8 cellular contexts compared by ENCODE assay signal in genomic region chr1:151251656-151252470, GRCh38. TPM values are rescaled to one million over a fixed set of nuclear protein-coding genes. Genes with fewer than 3 reads are reported as not detected.
A peak's percentile ranks its signal among the peaks of the same experiment; 100 is the strongest.
DNase-seq lines count a peak whose midpoint lies in the region; ATAC-seq and TF ChIP-seq lines count a peak whose summit lies in the region.

No MANE protein-coding gene starts in this region.

- no peak overlapping the region for H3K27ac Mint-ChIP-seq in activated naive CD4-positive, alpha-beta T cell treated with anti-CD3 and anti-CD28 coated beads, Interleukin-2, amount 50 U/mL, for 24 hours

- 62 to 69% (median 62%) methylated on average over 16 of the region's 16 CpGs for WGBS in psoas muscle, 3 donors

- intact Hi-C loops in Right ventricle myocardium inferior (cut with DNase I), result loop anchor here (10.0 kb wide), 1 partner anchor 157 kb away; no protein-coding TSS in a partner anchor
- intact Hi-C loops in cardiac septum (cut with DNase I), result loop anchor here (1.0 kb wide), 1 partner anchor 57 kb away; no protein-coding TSS in a partner anchor
- intact Hi-C loops in head of caudate nucleus (cut with DNase I), result no loop called here
- intact Hi-C loops in psoas muscle (cut with DNase I), result loop anchor here (1.0 to 2.0 kb wide), 2 partner anchors 53 to 55 kb away; partner anchors contain the start of gene PIP5K1A (in 1 of the 2)

- H3K4me3 Mint-ChIP-seq in activated naive CD4-positive, alpha-beta T cell treated with anti-CD3 and anti-CD28 coated beads, Interleukin-2, amount 50 U/mL, for 24 hours, result peak overlapping the region; percentile 33

- H3K9me3 Mint-ChIP-seq in activated naive CD4-positive, alpha-beta T cell treated with anti-CD3 and anti-CD28 coated beads, Interleukin-2, amount 50 U/mL, for 24 hours, result no peaks in the 10 kb centered on the region

- H3K4me1 Mint-ChIP-seq in activated naive CD4-positive, alpha-beta T cell treated with anti-CD3 and anti-CD28 coated beads, Interleukin-2, amount 50 U/mL, for 24 hours, result peaks cover 12% of the 10 kb centered on the region

- H3K27me3 Mint-ChIP-seq in activated naive CD4-positive, alpha-beta T cell treated with anti-CD3 and anti-CD28 coated beads, Interleukin-2, amount 50 U/mL, for 24 hours, result no peaks in the 10 kb centered on the region

- ATAC-seq in Right ventricle myocardium inferior (peak; percentile 40), psoas muscle (peak; percentile 46 to 60 (median 50)), GM18867 (IDR thresholded peaks at IDR 0.05; ENCODE audit: unreplicated experiment) (no peak)

- TF ChIP-seq CTCF in psoas muscle (IDR thresholded peaks at IDR 0.05), result peak; percentile 81

- H3K27ac ChIP-seq in psoas muscle, result peak overlapping the region; percentile 20

- peaks cover 6 to 32% of the 10 kb centered on the region in 2 donors for H3K36me3 ChIP-seq in psoas muscle (ENCODE audit: insufficient read depth in 1 of 2, low read depth in 1 of 2)

- peaks cover 13% of the 10 kb centered on the region for H3K4me1 ChIP-seq in psoas muscle

- DNase-seq in Right ventricle myocardium inferior (ENCODE audit: missing footprints), result peak; percentile 76
- no peak for DNase-seq in cardiac septum (ENCODE audit: low spot score)
- DNase-seq in NCI-H1105 (lab: John Stamatoyannopoulos, UW), result peak; percentile 45
- peak; percentile 80 for DNase-seq in SK-N-DZ (ENCODE audit: low spot score)
- DNase-seq in head of caudate nucleus, result peak; percentile 24 to 88 (median 70)
- DNase-seq in psoas muscle, result peak; percentile 29 to 63

- peaks cover 7% of the 10 kb centered on the region for H3K36me3 Mint-ChIP-seq in activated naive CD4-positive, alpha-beta T cell treated with anti-CD3 and anti-CD28 coated beads, Interleukin-2, amount 50 U/mL, for 24 hours

- H3K9me3 ChIP-seq in psoas muscle, result no peaks in the 10 kb centered on the region

- no peak overlapping the region for H3K4me3 ChIP-seq in psoas muscle

- H3K27me3 ChIP-seq in psoas muscle (ENCODE audit: insufficient read depth in 3 of 3, low read length in 2 of 3), result no peaks in the 10 kb centered on the region

RNA-seq across cellular contexts. Expression of gene PSMD4, which starts 2.7 kb away (rescaled TPM):
- 164 TPM for total RNA-seq in Right ventricle myocardium inferior
- 137 TPM for total RNA-seq in cardiac septum
- polyA plus RNA-seq in SK-N-DZ (2014; cell fraction: cytosol; rRNA removed), result 322 and 409 TPM in 2 replicates
- 187 and 236 TPM in 2 replicates for polyA plus RNA-seq in SK-N-DZ (2014; cell fraction: nucleus; rRNA removed)
- total RNA-seq in psoas muscle, result 100 to 1,000 TPM; 208 to 313 (median 240) TPM
- polyA plus RNA-seq in psoas muscle, result 100 to 1,000 TPM; 298 to 486 (median 334) TPM

RNA-seq across cellular contexts. Expression of gene ZNF687, which starts 30.2 kb away (rescaled TPM):
- 10.8 TPM for total RNA-seq in Right ventricle myocardium inferior
- total RNA-seq in cardiac septum, result 12.8 TPM
- 22.8 and 27.2 TPM in 2 replicates for polyA plus RNA-seq in SK-N-DZ (2014; cell fraction: cytosol; rRNA removed)
- 22.0 and 48.0 TPM in 2 replicates for polyA plus RNA-seq in SK-N-DZ (2014; cell fraction: nucleus; rRNA removed)
- 10 to 100 TPM; 10.6 to 14.8 (median 13.1) TPM for total RNA-seq in psoas muscle
- polyA plus RNA-seq in psoas muscle, result 10 to 100 TPM in 1 of 3 donors, 1 to 10 TPM in 2; 4.6 to 13.5 (median 5.0) TPM

RNA-seq across cellular contexts. Expression of gene PIP5K1A, which starts 53.5 kb away (rescaled TPM):
- total RNA-seq in Right ventricle myocardium inferior, result 34.8 TPM
- total RNA-seq in cardiac septum, result 40.6 TPM
- polyA plus RNA-seq in SK-N-DZ (2014; cell fraction: cytosol; rRNA removed), result 50.6 and 55.8 TPM in 2 replicates
- 46.4 and 75.2 TPM in 2 replicates for polyA plus RNA-seq in SK-N-DZ (2014; cell fraction: nucleus; rRNA removed)
- 10 to 100 TPM; 29.5 to 46.8 (median 38.6) TPM for total RNA-seq in psoas muscle
- polyA plus RNA-seq in psoas muscle, result 10 to 100 TPM; 10.8 to 35.4 (median 14.5) TPM
